Comparison of ENCODE assay signal across 1 cellular context in genomic region chr1:1232224-1232800, GRCh38.
TF ChIP-seq lines count a peak whose summit lies in the region.

Gene B3GALT6 (plus strand): TSS chr1:1232237. CDS start chr1:1232279, 42 bp downstream.

TF ChIP-seq in HepG2, 621 proteins besides CTCF, POLR2A, EP300 and RAD21 (continued from another document):
- TF ChIP-seq DNMT1 (CRISPR knock-in tag; IDR thresholded peaks at IDR 0.05) = no peak
- TF ChIP-seq ARNT2 (CRISPR knock-in tag; IDR thresholded peaks at IDR 0.05; ENCODE audit: low read depth) = peak; percentile 20; the same call in 1 of the 2 replicates
- no peak for TF ChIP-seq ZNF430 (CRISPR knock-in tag; IDR thresholded peaks at IDR 0.05)
